In the genomic region with DNA sequence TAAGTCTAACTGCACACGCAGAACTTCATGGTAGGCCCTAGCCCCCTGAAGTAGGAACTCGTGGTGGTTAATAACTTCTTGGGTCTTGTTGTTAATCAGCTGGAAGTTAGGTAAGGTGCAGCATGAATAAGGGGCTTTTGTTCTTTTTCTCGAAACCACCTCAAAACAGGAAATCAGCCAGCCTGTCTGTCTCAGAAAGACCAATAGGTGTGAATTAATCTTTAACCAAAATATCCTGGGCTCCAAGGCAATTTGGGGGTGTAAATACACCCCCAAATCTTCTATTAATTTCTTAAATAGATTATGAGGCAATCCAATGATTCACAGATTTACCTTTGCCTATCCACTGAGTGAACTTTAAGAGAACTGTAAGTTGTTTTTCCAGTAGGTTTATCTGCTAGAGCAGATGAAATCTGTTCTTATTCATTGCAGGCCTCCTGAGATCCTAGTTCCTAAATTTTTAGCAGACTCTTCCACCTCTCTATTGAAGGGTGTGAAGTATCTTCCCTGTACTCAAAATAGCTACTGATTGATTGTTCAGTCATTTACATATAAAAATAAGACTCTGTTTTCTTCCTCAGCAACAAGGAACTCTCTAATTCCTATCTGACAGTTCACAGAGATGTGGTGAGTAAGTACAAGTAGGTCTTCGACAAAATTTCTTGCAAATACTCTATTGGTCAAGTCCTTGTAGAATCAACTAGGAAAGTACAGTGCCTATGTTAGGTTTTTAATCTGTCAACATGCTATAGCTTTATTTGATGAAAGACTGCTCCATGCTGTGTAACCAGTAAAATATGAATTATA, we compare ENCODE assay signal across 9 cellular contexts.
A peak's percentile ranks its signal among the peaks of the same experiment; 100 is the strongest.
DNase-seq lines count a peak whose midpoint lies in the region; ATAC-seq lines count a peak whose summit lies in the region.
"Had no signal": no experiment of that assay in that cellular context is flagged by ENCODE, and none has a peak within 500 bp of the region (broad histone marks: within the 10 kb centered on the region; RNA-seq: fewer than 3 reads in every experiment).

No MANE protein-coding gene starts in this region.

- H3K9ac ChIP-seq in GM23248 = no peak overlapping the region

- no peaks in the 10 kb centered on the region for H3K27me3 Mint-ChIP-seq in naive thymus-derived CD8-positive, alpha-beta T cell

- peak; percentile 88 for ATAC-seq in GM18861 (IDR thresholded peaks at IDR 0.05; ENCODE audit: unreplicated experiment)
- peak; percentile 77 for ATAC-seq in HG03575 (IDR thresholded peaks at IDR 0.05; ENCODE audit: extremely low read depth, insufficient number of reproducible peaks, low FRiP score, unreplicated experiment)
- ATAC-seq in naive thymus-derived CD8-positive, alpha-beta T cell = peak; percentile 60 to 67
- ATAC-seq in Right ventricle myocardium inferior = no peak
- ATAC-seq in GM21526 (IDR thresholded peaks at IDR 0.05; ENCODE audit: low FRiP score, unreplicated experiment) = no peak

- no peak overlapping the region for H3K27ac ChIP-seq in GM23248
- no peak overlapping the region for H3K27ac ChIP-seq in substantia nigra (ENCODE audit: low read depth, low read length, poor library complexity, severe bottlenecking)

- peaks cover 0 to 3% (median 0%) of the 10 kb centered on the region in 9 donors for H3K9me3 Mint-ChIP-seq in naive thymus-derived CD8-positive, alpha-beta T cell
- H3K9me3 Mint-ChIP-seq: T-helper 2 cell treated with Interferon-gamma antibody and Interleukin-4, amounts not matched to agents 5 μg/mL and 100 μg/mL, for 36 hours had no signal

- H3K9me2 ChIP-seq in GM23248 (ENCODE audit: insufficient read depth) = no peaks in the 10 kb centered on the region

- no peaks in the 10 kb centered on the region for H3K36me3 ChIP-seq in GM23248 (ENCODE audit: low read depth)

- H3K9me3 ChIP-seq in GM23248 (ENCODE audit: low read depth) = no peaks in the 10 kb centered on the region

- H3K36me3 Mint-ChIP-seq in naive thymus-derived CD8-positive, alpha-beta T cell = no peaks in the 10 kb centered on the region

- 58 to 69% methylated on average over 4 of the region's 4 CpGs for WGBS in GM23248 (ENCODE audit: low coverage in 1 of 2, low lambda C conversion rate in 2 of 2, missing lambda C conversion rate in 2 of 2), 2 experiments

- no peak overlapping the region for H2AFZ ChIP-seq in GM23248

- no peak overlapping the region for H3K4me2 ChIP-seq in GM23248 (ENCODE audit: unreplicated experiment)

- intact Hi-C loops in Right ventricle myocardium inferior (cut with DNase I) = no loop called here

- H4K20me1 ChIP-seq in GM23248 (ENCODE audit: insufficient read depth) = no peaks in the 10 kb centered on the region

- H3K4me1 ChIP-seq in GM23248 (ENCODE audit: insufficient read depth) = peaks cover 19% of the 10 kb centered on the region

- H3K27me3 ChIP-seq in GM23248 (replicated peaks; ENCODE audit: insufficient read depth) = no peaks in the 10 kb centered on the region

- H3F3A ChIP-seq in GM23248 (ENCODE audit: insufficient read depth) = no peaks in the 10 kb centered on the region

- H3K4me1 Mint-ChIP-seq in naive thymus-derived CD8-positive, alpha-beta T cell = peaks cover 11 to 36% (median 31%) of the 10 kb centered on the region in 4 donors

- peak overlapping the region in 9 of 10 donors; percentile 49 to 91 (median 81) for H3K27ac Mint-ChIP-seq in naive thymus-derived CD8-positive, alpha-beta T cell
- H3K27ac Mint-ChIP-seq: T-helper 2 cell treated with Interferon-gamma antibody and Interleukin-4, amounts not matched to agents 5 μg/mL and 100 μg/mL, for 36 hours had no signal

- H3K4me3 Mint-ChIP-seq in naive thymus-derived CD8-positive, alpha-beta T cell = peak overlapping the region in 7 of 10 donors; percentile 4 to 37 (median 23)
- H3K4me3 Mint-ChIP-seq: T-helper 2 cell treated with Interferon-gamma antibody and Interleukin-4, amounts not matched to agents 5 μg/mL and 100 μg/mL, for 36 hours had no signal

- no peaks in the 10 kb centered on the region for H3K79me2 ChIP-seq in GM23248 (ENCODE audit: insufficient read depth)

- POLR2A ChIA-PET in naive thymus-derived CD8-positive, alpha-beta T cell (lab: Charles Lee) = no interaction called here

- DNase-seq in GM23248 (peak; percentile 9), Right ventricle myocardium inferior (ENCODE audit: missing footprints) (no peak), substantia nigra (lab: John Stamatoyannopoulos, UW) (no peak), HCEC 1CT (no peak)
- DNase-seq in naive thymus-derived CD8-positive, alpha-beta T cell = peak in 2 of 10 donors; percentile 11 to 24

- H3K4me3 ChIP-seq in GM23248 = no peak overlapping the region

- in situ Hi-C loops in GM23248 (cut with MboI) = no loop called here

Comparison
In these comparisons a context has a peak if more than half of its experiments do, and no peak if none do; other contexts are left out.
1. ATAC-seq: peak in GM18861 (single experiment), HG03575 (single experiment) and naive thymus-derived CD8-positive, alpha-beta T cell (2 of 2); none in Right ventricle myocardium inferior (single experiment) and GM21526 (single experiment).